ENCODE assay signal across 34 cellular contexts in genomic region chr1:45107782-45108181, GRCh38.
"Had no signal": no experiment of that assay in that cellular context is flagged by ENCODE, and none has a peak within 500 bp of the region (broad histone marks: within the 10 kb centered on the region; RNA-seq: fewer than 3 reads in every experiment).

No MANE protein-coding gene starts in this region.

- DNase-seq: activated CD4-positive, alpha-beta memory T cell treated with anti-CD3 and anti-CD28 coated beads, Interleukin-2, amount 10 ng/mL, durations not matched to agents 7 days and 5 days; activated CD4-positive, alpha-beta T cell treated with anti-CD3 and anti-CD28 coated beads for 1 hour; activated CD4-positive, alpha-beta T cell treated with anti-CD3 and anti-CD28 coated beads for 36 hours; activated CD4-positive, alpha-beta T cell treated with anti-CD3 and anti-CD28 coated beads for 48 hours; activated CD4-positive, alpha-beta T cell treated with anti-CD3 and anti-CD28 coated beads, Interleukin-2, amount 10 ng/mL, durations not matched to agents 7 days and 5 days; activated CD4-positive, alpha-beta T cell treated with anti-CD3 and anti-CD28 coated beads, Interleukin-2, amount 50 U/mL, for 48 hours; activated CD4-positive, CD25-positive, alpha-beta regulatory T cell; activated CD8-positive, alpha-beta memory T cell treated with anti-CD3 and anti-CD28 coated beads for 24 hours; activated CD8-positive, alpha-beta memory T cell treated with anti-CD3 and anti-CD28 coated beads, Interleukin-2, amount 10 ng/mL, durations not matched to agents 7 days and 5 days; activated CD8-positive, alpha-beta memory T cell treated with anti-CD3 and anti-CD28 coated beads, Interleukin-2, amount 50 U/mL, for 48 hours; activated CD8-positive, alpha-beta T cell treated with anti-CD3 and anti-CD28 coated beads, Interleukin-2, amount 10 ng/mL, durations not matched to agents 7 days and 5 days; activated effector memory CD4-positive, alpha-beta T cell treated with Interleukin-2 at 50 U/mL for 16 hours; activated gamma-delta T cell; activated naive CD4-positive, alpha-beta T cell; activated naive CD4-positive, alpha-beta T cell treated with anti-CD3 and anti-CD28 coated beads for 36 hours; activated naive CD4-positive, alpha-beta T cell treated with anti-CD3 and anti-CD28 coated beads, Interleukin-2, amount 50 U/mL, for 16 hours; activated naive CD8-positive, alpha-beta T cell treated with anti-CD3 and anti-CD28 coated beads for 36 hours; activated T-cell treated with anti-CD3 and anti-CD28 coated beads, Interleukin-2, amount 50 U/mL, for 24 hours; activated T-cell treated with anti-CD3 and anti-CD28 coated beads, Interleukin-2, amount 50 U/mL, for 48 hours; adrenal gland; amniotic stem cell; aorta; caudate nucleus; T-cell; T-helper 17 cell had no signal

- H3K36me3 ChIP-seq: adrenal gland, cardiac muscle cell had no signal

- H3K9me3 Mint-ChIP-seq: activated CD4-positive, alpha-beta memory T cell treated with anti-CD3 and anti-CD28 coated beads, Interleukin-2, amount 10 ng/mL, durations not matched to agents 7 days and 5 days; activated naive CD4-positive, alpha-beta T cell treated with anti-CD3 and anti-CD28 coated beads, Interleukin-2, amount 50 U/mL, for 72 hours; activated naive CD8-positive, alpha-beta T cell treated with anti-CD3 and anti-CD28 coated beads for 36 hours; activated T-cell treated with anti-CD3 and anti-CD28 coated beads, Interleukin-2, amount 50 U/mL, for 24 hours had no signal

- H3K36me3 Mint-ChIP-seq: activated naive CD4-positive, alpha-beta T cell treated with anti-CD3 and anti-CD28 coated beads, Interleukin-2, amount 50 U/mL, for 72 hours; activated naive CD8-positive, alpha-beta T cell treated with anti-CD3 and anti-CD28 coated beads for 36 hours had no signal

- H3K4me3 Mint-ChIP-seq: activated CD4-positive, alpha-beta memory T cell treated with anti-CD3 and anti-CD28 coated beads, Interleukin-2, amount 10 ng/mL, durations not matched to agents 7 days and 5 days; activated CD4-positive, alpha-beta T cell treated with anti-CD3 and anti-CD28 coated beads for 36 hours; activated CD4-positive, alpha-beta T cell treated with anti-CD3 and anti-CD28 coated beads, Interleukin-2, amount 10 ng/mL, durations not matched to agents 7 days and 5 days; activated CD8-positive, alpha-beta memory T cell treated with anti-CD3 and anti-CD28 coated beads, Interleukin-2, amount 10 ng/mL, durations not matched to agents 7 days and 5 days; activated CD8-positive, alpha-beta T cell treated with anti-CD3 and anti-CD28 coated beads, Interleukin-2, amount 10 ng/mL, durations not matched to agents 7 days and 5 days; activated naive CD4-positive, alpha-beta T cell treated with anti-CD3 and anti-CD28 coated beads for 36 hours; activated naive CD8-positive, alpha-beta T cell treated with anti-CD3 and anti-CD28 coated beads for 36 hours; activated T-cell treated with anti-CD3 and anti-CD28 coated beads, Interleukin-2, amount 50 U/mL, for 24 hours; brain; T-cell; T-helper 17 cell had no signal

- ATAC-seq: activated CD4-positive, alpha-beta T cell treated with anti-CD3 and anti-CD28 coated beads for 36 hours; activated CD4-positive, CD25-positive, alpha-beta regulatory T cell treated with anti-CD3 and anti-CD28 coated beads, Interleukin-2, amount 50 U/mL, for 24 hours; activated CD8-positive, alpha-beta memory T cell treated with anti-CD3 and anti-CD28 coated beads, Interleukin-2, amount 10 ng/mL, durations not matched to agents 7 days and 5 days; activated CD8-positive, alpha-beta T cell treated with anti-CD3 and anti-CD28 coated beads, Interleukin-2, amount 10 ng/mL, durations not matched to agents 7 days and 5 days; activated naive CD4-positive, alpha-beta T cell treated with anti-CD3 and anti-CD28 coated beads, Interleukin-2, amount 50 U/mL, for 72 hours; T-cell; T-helper 17 cell had no signal

- H3K27ac Mint-ChIP-seq: activated CD4-positive, alpha-beta memory T cell treated with anti-CD3 and anti-CD28 coated beads, Interleukin-2, amount 10 ng/mL, durations not matched to agents 7 days and 5 days; activated CD4-positive, alpha-beta T cell treated with anti-CD3 and anti-CD28 coated beads for 36 hours; activated CD4-positive, alpha-beta T cell treated with anti-CD3 and anti-CD28 coated beads, Interleukin-2, amount 10 ng/mL, durations not matched to agents 7 days and 5 days; activated CD8-positive, alpha-beta memory T cell treated with anti-CD3 and anti-CD28 coated beads, Interleukin-2, amount 10 ng/mL, durations not matched to agents 7 days and 5 days; activated CD8-positive, alpha-beta T cell treated with anti-CD3 and anti-CD28 coated beads, Interleukin-2, amount 10 ng/mL, durations not matched to agents 7 days and 5 days; activated naive CD4-positive, alpha-beta T cell treated with anti-CD3 and anti-CD28 coated beads for 36 hours; activated naive CD4-positive, alpha-beta T cell treated with anti-CD3 and anti-CD28 coated beads, Interleukin-2, amount 50 U/mL, for 72 hours; activated naive CD8-positive, alpha-beta T cell treated with anti-CD3 and anti-CD28 coated beads for 36 hours; activated T-cell treated with anti-CD3 and anti-CD28 coated beads, Interleukin-2, amount 50 U/mL, for 24 hours; activated T-helper 2 cell treated with anti-CD3 and anti-CD28 coated beads, Interferon-gamma antibody, Interleukin-2, Interleukin-4, amounts not matched to agents 10 μg/mL and 5 μg/mL and 100 μg/mL, durations not matched to agents 14 hours and 24 hours and 36 hours; brain; T-cell; T-helper 17 cell had no signal

- H3K4me1 Mint-ChIP-seq: activated CD4-positive, alpha-beta memory T cell treated with anti-CD3 and anti-CD28 coated beads, Interleukin-2, amount 10 ng/mL, durations not matched to agents 7 days and 5 days; activated CD4-positive, alpha-beta T cell treated with anti-CD3 and anti-CD28 coated beads, Interleukin-2, amount 10 ng/mL, durations not matched to agents 7 days and 5 days; activated CD8-positive, alpha-beta memory T cell treated with anti-CD3 and anti-CD28 coated beads, Interleukin-2, amount 10 ng/mL, durations not matched to agents 7 days and 5 days; T-helper 17 cell had no signal

- H3K9me3 ChIP-seq: adrenal gland had no signal

- H3K27me3 ChIP-seq: adrenal gland, cardiac muscle cell had no signal

- H3K4me3 ChIP-seq: adrenal gland, cardiac muscle cell had no signal

- H3K27ac ChIP-seq: adrenal gland, cardiac muscle cell, VCaP had no signal

- H3K27me3 Mint-ChIP-seq: activated CD4-positive, alpha-beta memory T cell treated with anti-CD3 and anti-CD28 coated beads, Interleukin-2, amount 10 ng/mL, durations not matched to agents 7 days and 5 days; activated CD4-positive, alpha-beta T cell treated with anti-CD3 and anti-CD28 coated beads for 36 hours; activated CD4-positive, alpha-beta T cell treated with anti-CD3 and anti-CD28 coated beads, Interleukin-2, amount 10 ng/mL, durations not matched to agents 7 days and 5 days; activated CD8-positive, alpha-beta memory T cell treated with anti-CD3 and anti-CD28 coated beads, Interleukin-2, amount 10 ng/mL, durations not matched to agents 7 days and 5 days; activated naive CD8-positive, alpha-beta T cell treated with anti-CD3 and anti-CD28 coated beads for 36 hours; activated T-cell treated with anti-CD3 and anti-CD28 coated beads, Interleukin-2, amount 50 U/mL, for 24 hours; brain; T-cell; T-helper 17 cell had no signal

- FAIRE-seq: astrocyte, bronchial epithelial cell, TTC549 had no signal
